Comparison of ENCODE assay signal across 23 cellular contexts in genomic region chrX:154653048-154653401, GRCh38. TPM values are rescaled to one million over a fixed set of nuclear protein-coding genes. Genes with fewer than 3 reads are reported as not detected.
DNase-seq lines count a peak whose midpoint lies in the region; ATAC-seq, FAIRE-seq and TF ChIP-seq lines count a peak whose summit lies in the region.
"Had no signal": no experiment of that assay in that cellular context is flagged by ENCODE, and none has a peak within 500 bp of the region (broad histone marks: within the 10 kb centered on the region; RNA-seq: fewer than 3 reads in every experiment).

No MANE protein-coding gene starts in this region.

- 65% methylated on average over 2 of the region's 23 CpGs; no CpG with 5 or more reads in 1 of the 2 experiments for WGBS in IMR-90 (ENCODE audit: extremely low coverage in 2 of 2, insufficient read length in 1 of 2), 2 experiments
- 91 to 93% (median 92%) methylated on average over 8 to 23 of the region's 23 CpGs for WGBS in psoas muscle, 3 donors

- no peaks in the 10 kb centered on the region for H3K36me3 Mint-ChIP-seq in activated CD8-positive, alpha-beta memory T cell treated with anti-CD3 and anti-CD28 coated beads, Interleukin-2, amount 10 ng/mL, durations not matched to agents 7 days and 5 days
- H3K36me3 Mint-ChIP-seq in nephron progenitor cell (ENCODE audit: low read depth) = no peaks in the 10 kb centered on the region
- H3K36me3 Mint-ChIP-seq: CD14-positive monocyte; CD4-positive, alpha-beta memory T cell had no signal

- H3K18ac ChIP-seq in IMR-90 (ENCODE audit: low read depth, low read length) = no peak overlapping the region

- H3K14ac ChIP-seq in IMR-90 (replicated peaks; ENCODE audit: low read depth, low read length) = no peak overlapping the region

- POLR2A ChIA-PET in IMR-90 (lab: Charles Lee; ENCODE audit: unreplicated experiment) = no interaction called here

- H4K8ac ChIP-seq in IMR-90 (ENCODE audit: low read depth in 2 of 2, low read length in 2 of 2) = no peak overlapping the region

- no peak for TF ChIP-seq POLR2A in IMR-90 (IDR thresholded peaks at IDR 0.05; ENCODE audit: low read depth, low read length)

- TF ChIP-seq CTCF in IMR-90 (conservative IDR thresholded peaks at IDR 0.05; ENCODE audit: low read depth, low read length) (no peak), kidney (IDR thresholded peaks at IDR 0.05; ENCODE audit: borderline replicate concordance, extremely low read depth, insufficient read depth) (no peak), nephron progenitor cell (IDR thresholded peaks at IDR 0.05) (no peak), psoas muscle (IDR thresholded peaks at IDR 0.05) (no peak)

- CTCF ChIA-PET in activated CD8-positive, alpha-beta memory T cell treated with anti-CD3 and anti-CD28 coated beads, Interleukin-2, amount 10 ng/mL, durations not matched to agents 7 days and 5 days (lab: Charles Lee) = no interaction called here
- CTCF ChIA-PET in IMR-90 (lab: Yijun Ruan, JAX) = no interaction called here

- no peaks in the 10 kb centered on the region for H3K27me3 Mint-ChIP-seq in activated CD8-positive, alpha-beta memory T cell treated with anti-CD3 and anti-CD28 coated beads, Interleukin-2, amount 10 ng/mL, durations not matched to agents 7 days and 5 days
- H3K27me3 Mint-ChIP-seq in nephron progenitor cell (ENCODE audit: low read depth, poor library complexity) = no peaks in the 10 kb centered on the region
- H3K27me3 Mint-ChIP-seq: CD4-positive, alpha-beta memory T cell had no signal

- H3K4ac ChIP-seq in IMR-90 (ENCODE audit: low read depth, low read length) = no peak overlapping the region

- H3K9ac ChIP-seq in IMR-90 (ENCODE audit: low read depth, low read length) (no peak overlapping the region), kidney (ENCODE audit: low read length in 2 of 2) (no peak overlapping the region)
- H3K9ac ChIP-seq: BLaER1, GM23248 had no signal

- H3K36me3 ChIP-seq in IMR-90 (ENCODE audit: control insufficient read depth, insufficient read depth, low read length) (no peaks in the 10 kb centered on the region), kidney (ENCODE audit: control insufficient read depth in 1 of 2, insufficient read depth in 2 of 2, low read length in 2 of 2) (no peaks in the 10 kb centered on the region), psoas muscle (ENCODE audit: insufficient read depth in 1 of 2, low read depth in 1 of 2) (no peaks in the 10 kb centered on the region)
- H3K36me3 ChIP-seq: BLaER1 had no signal

- ATAC-seq in activated CD8-positive, alpha-beta memory T cell treated with anti-CD3 and anti-CD28 coated beads, Interleukin-2, amount 10 ng/mL, durations not matched to agents 7 days and 5 days = no peak
- no peak; the same call in 1 of the 2 replicates for ATAC-seq in IMR-90 (ENCODE audit: low read depth)
- no peak for ATAC-seq in psoas muscle

- no peaks in the 10 kb centered on the region for H3K9me3 Mint-ChIP-seq in activated CD8-positive, alpha-beta memory T cell treated with anti-CD3 and anti-CD28 coated beads, Interleukin-2, amount 10 ng/mL, durations not matched to agents 7 days and 5 days (ENCODE audit: low read depth)
- peaks cover 56% of the 10 kb centered on the region for H3K9me3 Mint-ChIP-seq in nephron progenitor cell
- H3K9me3 Mint-ChIP-seq: CD4-positive, alpha-beta memory T cell had no signal

- H2AK9ac ChIP-seq in IMR-90 (replicated peaks; ENCODE audit: low read depth, low read length, poor library complexity) = no peak overlapping the region

- no peak overlapping the region for H3K56ac ChIP-seq in IMR-90 (ENCODE audit: extremely low read depth, insufficient read depth, low read length)

- H3K27ac ChIP-seq in IMR-90 (ENCODE audit: insufficient read depth, low read length) = no peak overlapping the region
- H3K27ac ChIP-seq in kidney (ENCODE audit: low read depth in 2 of 2, low read length in 2 of 2) = no peak overlapping the region
- no peak overlapping the region for H3K27ac ChIP-seq in psoas muscle
- H3K27ac ChIP-seq: BLaER1, GM23248, HL-60 had no signal

- in situ Hi-C loops in IMR-90 (cut with MboI; ENCODE audit: low sequenced_read_pairs) = no loop called here

- FAIRE-seq in kidney (lab: Jason Lieb, UNC) = no peak
- FAIRE-seq: GM12892, GM18507 had no signal

- no peak overlapping the region for H4K91ac ChIP-seq in IMR-90 (ENCODE audit: insufficient read depth, low read depth, low read length)

- peak overlapping the region; percentile 55 for H3K4me3 ChIP-seq in IMR-90 (ENCODE audit: insufficient read depth, low read depth, low read length)
- no peak overlapping the region for H3K4me3 ChIP-seq in kidney (ENCODE audit: low read length in 2 of 2)
- no peak overlapping the region for H3K4me3 ChIP-seq in psoas muscle
- H3K4me3 ChIP-seq: BLaER1, GM23248 had no signal

- intact Hi-C loops in IMR-90 (cut with micrococcal nuclease) = no loop called here
- intact Hi-C loops in kidney (cut with DNase I) = no loop called here
- intact Hi-C loops in psoas muscle (cut with DNase I) = no loop called here

- H3K9me1 ChIP-seq in IMR-90 (ENCODE audit: insufficient read depth, low read length) = no peaks in the 10 kb centered on the region

- H2BK120ac ChIP-seq in IMR-90 (ENCODE audit: low read depth, low read length) = no peak overlapping the region

- no peak overlapping the region for H2AK5ac ChIP-seq in IMR-90 (ENCODE audit: low read depth, low read length)

- H4K5ac ChIP-seq in IMR-90 (ENCODE audit: low read depth, low read length) = no peak overlapping the region

- H3K9me3 ChIP-seq in IMR-90 (ENCODE audit: control insufficient read depth, insufficient read depth, low read length) = no peaks in the 10 kb centered on the region; the same call in 1 of the 2 replicates
- H3K9me3 ChIP-seq in kidney (ENCODE audit: control insufficient read depth in 1 of 2, low read length in 2 of 2) = no peaks in the 10 kb centered on the region
- H3K9me3 ChIP-seq in psoas muscle = no peaks in the 10 kb centered on the region

- H3K27ac Mint-ChIP-seq in activated CD8-positive, alpha-beta memory T cell treated with anti-CD3 and anti-CD28 coated beads, Interleukin-2, amount 10 ng/mL, durations not matched to agents 7 days and 5 days = no peak overlapping the region
- H3K27ac Mint-ChIP-seq in nephron progenitor cell = no peak overlapping the region
- H3K27ac Mint-ChIP-seq: CD14-positive monocyte; CD4-positive, alpha-beta memory T cell had no signal

- no peak overlapping the region for H3K4me2 ChIP-seq in IMR-90 (ENCODE audit: low read depth, low read length)
- H3K4me2 ChIP-seq: BLaER1 had no signal

- no peak overlapping the region for H2BK15ac ChIP-seq in IMR-90 (ENCODE audit: low read depth, low read length)

- H3K23ac ChIP-seq in IMR-90 (ENCODE audit: low read depth, low read length) = no peak overlapping the region

- H2BK20ac ChIP-seq in IMR-90 (ENCODE audit: low read depth, low read length) = no peak overlapping the region

- no peak for TF ChIP-seq RAD21 in IMR-90 (IDR thresholded peaks at IDR 0.05; ENCODE audit: low read length)

- H3K4me3 Mint-ChIP-seq in activated CD8-positive, alpha-beta memory T cell treated with anti-CD3 and anti-CD28 coated beads, Interleukin-2, amount 10 ng/mL, durations not matched to agents 7 days and 5 days = peak overlapping the region; percentile 9
- H3K4me3 Mint-ChIP-seq in nephron progenitor cell = no peak overlapping the region
- H3K4me3 Mint-ChIP-seq: CD14-positive monocyte; CD4-positive, alpha-beta memory T cell had no signal

- no peaks in the 10 kb centered on the region for H3K4me1 Mint-ChIP-seq in activated CD8-positive, alpha-beta memory T cell treated with anti-CD3 and anti-CD28 coated beads, Interleukin-2, amount 10 ng/mL, durations not matched to agents 7 days and 5 days
- peaks cover 12% of the 10 kb centered on the region for H3K4me1 Mint-ChIP-seq in nephron progenitor cell
- H3K4me1 Mint-ChIP-seq: CD4-positive, alpha-beta memory T cell had no signal

- H3K27me3 ChIP-seq in IMR-90 (ENCODE audit: control insufficient read depth, insufficient read depth, low read length) (no peaks in the 10 kb centered on the region; the same call in 1 of the 2 replicates), psoas muscle (ENCODE audit: insufficient read depth in 3 of 3, low read length in 2 of 3) (peaks cover 0 to 4% (median 0%) of the 10 kb centered on the region in 3 donors)

- H3K79me1 ChIP-seq in IMR-90 (ENCODE audit: low read depth in 1 of 2, low read length in 2 of 2) = no peaks in the 10 kb centered on the region

- no peak overlapping the region for H2AFZ ChIP-seq in IMR-90 (replicated peaks; ENCODE audit: low read length, poor library complexity)
- H2AFZ ChIP-seq: GM23248 had no signal

- H4K20me1 ChIP-seq in IMR-90 (ENCODE audit: insufficient read depth, low read length) = no peaks in the 10 kb centered on the region
- H4K20me1 ChIP-seq: BLaER1 had no signal

- dilution Hi-C loops in IMR-90 (cut with HindIII; ENCODE audit: low sequenced_read_pairs, unreplicated experiment) = no loop called here

- no TSS peak for BruUV-seq in IMR-90 (replicated peaks; lab: Mats Ljungman, UMichigan)

- DNase-seq in activated CD8-positive, alpha-beta memory T cell treated with anti-CD3 and anti-CD28 coated beads, Interleukin-2, amount 10 ng/mL, durations not matched to agents 7 days and 5 days = no peak
- no peak for DNase-seq in activated CD8-positive, alpha-beta memory T cell treated with anti-CD3 and anti-CD28 coated beads, Interleukin-2, amount 50 U/mL, for 4 hours
- DNase-seq in IMR-90 (no peak), kidney (peak; percentile 57), nephron progenitor cell (no peak), psoas muscle (no peak), NOMO-1 treated with DMSO at 0.1 percent for 48 hours (lab: John Stamatoyannopoulos, UW; ENCODE audit: unreplicated experiment) (no peak)
- DNase-seq: 8988T; CD4-positive, alpha-beta memory T cell; DMS153; DMS79; GDM1; GM23248; HCEC 1CT had no signal

- H2BK5ac ChIP-seq in IMR-90 (ENCODE audit: low read depth, low read length, poor library complexity, severe bottlenecking) = no peak overlapping the region

- H3K4me1 ChIP-seq in IMR-90 (ENCODE audit: control insufficient read depth, insufficient read depth, low read length) = no peaks in the 10 kb centered on the region
- no peaks in the 10 kb centered on the region for H3K4me1 ChIP-seq in kidney (ENCODE audit: control insufficient read depth in 1 of 2, insufficient read depth in 1 of 2, low read depth in 1 of 2, low read length in 2 of 2)
- H3K4me1 ChIP-seq in psoas muscle = no peaks in the 10 kb centered on the region

RNA-seq across cellular contexts. Expression of gene CTAG2, which starts 0.4 kb away (rescaled TPM):
- total RNA-seq in activated CD8-positive, alpha-beta memory T cell treated with anti-CD3 and anti-CD28 coated beads, Interleukin-2, amount 10 ng/mL, durations not matched to agents 7 days and 5 days = 10 to 100 TPM; 30.3 to 31.6 TPM
- total RNA-seq in IMR-90 (2012; rRNA removed) = 23.6 and 27.1 TPM in 2 replicates
- polyA plus RNA-seq in IMR-90 (2012; rRNA removed) = 42.5 and 59.8 TPM in 2 replicates
- 37.0 and 64.8 TPM in 2 replicates for polyA plus RNA-seq in IMR-90 (2012; cell fraction: cytosol; rRNA removed)
- polyA plus RNA-seq in IMR-90 (2012; cell fraction: nucleus; rRNA removed; ENCODE audit: low replicate concordance) = 12.3 and 30.0 TPM in 2 replicates
- 0.28 TPM for total RNA-seq in kidney
- not detected for polyA plus RNA-seq in kidney (ENCODE audit: insufficient read depth, low read depth, low replicate concordance)
- total RNA-seq in psoas muscle = under 1 TPM in 1 of 4 donors, not detected in 3; 0.39 TPM
- 1 to 10 TPM in 1 of 3 donors, not detected in 2; 4.9 TPM for polyA plus RNA-seq in psoas muscle
- total RNA-seq: A673; CD4-positive, alpha-beta memory T cell; GM23248; H4 had no signal
- polyA plus RNA-seq: AG04450; CD14-positive monocyte; CD4-positive, alpha-beta memory T cell; GM23248 had no signal

RNA-seq across cellular contexts. Expression of gene CTAG1B, which starts 33.9 kb away (rescaled TPM):
- total RNA-seq in activated CD8-positive, alpha-beta memory T cell treated with anti-CD3 and anti-CD28 coated beads, Interleukin-2, amount 10 ng/mL, durations not matched to agents 7 days and 5 days = not detected
- not detected in 2 replicates for total RNA-seq in IMR-90 (2012; rRNA removed)
- polyA plus RNA-seq in IMR-90 (2012; rRNA removed) = not detected in 2 replicates
- polyA plus RNA-seq in IMR-90 (2012; cell fraction: cytosol; rRNA removed) = not detected in 2 replicates
- 0.09 TPM in 1 of 2 replicates, not detected in the other for polyA plus RNA-seq in IMR-90 (2012; cell fraction: nucleus; rRNA removed; ENCODE audit: low replicate concordance)
- total RNA-seq in kidney = not detected
- polyA plus RNA-seq in kidney (ENCODE audit: insufficient read depth, low read depth, low replicate concordance) = not detected
- total RNA-seq in psoas muscle = not detected
- not detected for polyA plus RNA-seq in psoas muscle
- total RNA-seq: A673; CD4-positive, alpha-beta memory T cell; Daoy; GM23248; H4 had no signal
- polyA plus RNA-seq: AG04450; CD14-positive monocyte; CD4-positive, alpha-beta memory T cell; GM23248 had no signal

Comparison
In these comparisons a context has a peak if more than half of its experiments do, and no peak if none do; other contexts are left out.
1. RNA of gene CTAG2, which starts 0.4 kb away (total RNA-seq): 30.3 to 31.6 TPM in activated CD8-positive, alpha-beta memory T cell treated with anti-CD3 and anti-CD28 coated beads, Interleukin-2, amount 10 ng/mL, durations not matched to agents 7 days and 5 days and 23.6 to 27.1 TPM in IMR-90; 0.28 TPM in kidney (single experiment) and 0.39 TPM in psoas muscle; every median in the first group is over 10 times any median in the second.